14 cellular contexts compared by ENCODE assay signal in the genomic region with DNA sequence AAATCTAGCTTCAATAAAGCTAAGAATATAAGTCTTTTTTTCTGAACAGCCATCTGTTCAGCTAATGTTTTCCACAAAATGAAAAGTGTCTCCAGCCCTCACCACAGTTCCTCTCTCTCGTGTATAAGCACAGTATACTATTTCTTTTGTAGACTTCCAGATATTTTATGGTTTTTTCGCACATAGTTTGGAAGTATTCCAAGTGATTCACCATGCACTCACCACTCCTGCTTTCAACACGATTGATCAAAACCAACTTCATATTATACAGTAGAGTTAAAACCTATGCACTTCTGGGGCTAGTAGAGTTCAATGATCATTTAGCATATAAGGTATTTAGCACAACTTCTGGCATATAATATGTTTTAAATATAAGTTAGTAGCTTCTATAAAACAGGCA.
DNase-seq lines count a peak whose midpoint lies in the region; ATAC-seq, FAIRE-seq and TF ChIP-seq lines count a peak whose summit lies in the region.
"Had no signal": no experiment of that assay in that cellular context is flagged by ENCODE, and none has a peak within 500 bp of the region (broad histone marks: within the 10 kb centered on the region; RNA-seq: fewer than 3 reads in every experiment).

No MANE protein-coding gene starts in this region.

- H3K4me3 ChIP-seq in brain microvascular endothelial cell (ENCODE audit: low read depth, low read length) (no peak overlapping the region), psoas muscle (no peak overlapping the region), esophagus muscularis mucosa (no peak overlapping the region)
- H3K4me3 ChIP-seq: HAP-1 had no signal

- H3K27me3 ChIP-seq in brain microvascular endothelial cell (replicated peaks): no peaks in the 10 kb centered on the region
- no peaks in the 10 kb centered on the region for H3K27me3 ChIP-seq in psoas muscle (ENCODE audit: insufficient read depth in 3 of 3, low read length in 2 of 3)
- no peaks in the 10 kb centered on the region for H3K27me3 ChIP-seq in esophagus muscularis mucosa

- WGBS in psoas muscle, 3 donors: 44 to 48% (median 46%) methylated on average over 3 of the region's 3 CpGs
- WGBS in esophagus muscularis mucosa: 58% methylated on average over 3 of the region's 3 CpGs

- no peak for TF ChIP-seq EP300 in esophagus muscularis mucosa (IDR thresholded peaks at IDR 0.05)

- peak; percentile 93 for FAIRE-seq in RCC 7860 (lab: Jason Lieb, UNC)

- H3K36me3 ChIP-seq in brain microvascular endothelial cell (replicated peaks): no peaks in the 10 kb centered on the region
- no peaks in the 10 kb centered on the region for H3K36me3 ChIP-seq in psoas muscle (ENCODE audit: insufficient read depth in 1 of 2, low read depth in 1 of 2)
- no peaks in the 10 kb centered on the region for H3K36me3 ChIP-seq in esophagus muscularis mucosa
- H3K36me3 ChIP-seq: HAP-1 had no signal

- in situ Hi-C loops in brain microvascular endothelial cell (cut with HindIII; ENCODE audit: low pct_ligation_motif_present, low sequenced_read_pairs): no loop called here

- no peak for TF ChIP-seq POLR2A in esophagus muscularis mucosa (IDR thresholded peaks at IDR 0.05; ENCODE audit: low read depth)

- H3K4me1 ChIP-seq in psoas muscle: no peaks in the 10 kb centered on the region
- H3K4me1 ChIP-seq in esophagus muscularis mucosa: no peaks in the 10 kb centered on the region
- H3K4me1 ChIP-seq: Caco-2, HAP-1 had no signal

- intact Hi-C loops in psoas muscle (cut with DNase I) (no loop called here), esophagus muscularis mucosa (cut with DNase I) (no loop called here)

- H3K9me3 ChIP-seq in psoas muscle (no peaks in the 10 kb centered on the region), esophagus muscularis mucosa (no peaks in the 10 kb centered on the region)
- H3K9me3 ChIP-seq: Caco-2, HAP-1 had no signal

- ATAC-seq in psoas muscle: no peak

- DNase-seq in ELR (ENCODE audit: low read depth): peak; percentile 0
- DNase-seq in RCC 7860 (ENCODE audit: low spot score): peak; percentile 50
- peak; percentile 5 for DNase-seq in brain microvascular endothelial cell
- DNase-seq in renal cortical epithelial cell (ENCODE audit: low read depth): peak; percentile 13
- no peak for DNase-seq in psoas muscle
- DNase-seq in EL: no peak
- DNase-seq in esophagus muscularis mucosa (ENCODE audit: extremely low spot score): no peak
- DNase-seq: Caco-2, NCI-H1048, NCI-H1436 treated with DMSO at 0.1 percent for 48 hours, NCI-H2081, NCI-H774, SHP77 treated with DMSO at 0.1 percent for 48 hours had no signal

- no peak overlapping the region for H3K27ac ChIP-seq in brain microvascular endothelial cell
- no peak overlapping the region for H3K27ac ChIP-seq in psoas muscle
- no peak overlapping the region for H3K27ac ChIP-seq in esophagus muscularis mucosa (replicated peaks in 1 of 4)

- no peak for TF ChIP-seq CTCF in brain microvascular endothelial cell (IDR thresholded peaks at IDR 0.05; ENCODE audit: low read depth, low read length, missing control alignments)
- TF ChIP-seq CTCF in psoas muscle (IDR thresholded peaks at IDR 0.05): no peak
- no peak for TF ChIP-seq CTCF in esophagus muscularis mucosa (IDR thresholded peaks at IDR 0.05)

Comparison
In these comparisons a context has a peak if more than half of its experiments do, and no peak if none do; other contexts are left out.
1. DNase-seq: peak in ELR (single experiment), RCC 7860 (single experiment), brain microvascular endothelial cell (single experiment) and renal cortical epithelial cell (single experiment); none in psoas muscle (0 of 2), EL (single experiment) and esophagus muscularis mucosa (single experiment).